In the genomic region with DNA sequence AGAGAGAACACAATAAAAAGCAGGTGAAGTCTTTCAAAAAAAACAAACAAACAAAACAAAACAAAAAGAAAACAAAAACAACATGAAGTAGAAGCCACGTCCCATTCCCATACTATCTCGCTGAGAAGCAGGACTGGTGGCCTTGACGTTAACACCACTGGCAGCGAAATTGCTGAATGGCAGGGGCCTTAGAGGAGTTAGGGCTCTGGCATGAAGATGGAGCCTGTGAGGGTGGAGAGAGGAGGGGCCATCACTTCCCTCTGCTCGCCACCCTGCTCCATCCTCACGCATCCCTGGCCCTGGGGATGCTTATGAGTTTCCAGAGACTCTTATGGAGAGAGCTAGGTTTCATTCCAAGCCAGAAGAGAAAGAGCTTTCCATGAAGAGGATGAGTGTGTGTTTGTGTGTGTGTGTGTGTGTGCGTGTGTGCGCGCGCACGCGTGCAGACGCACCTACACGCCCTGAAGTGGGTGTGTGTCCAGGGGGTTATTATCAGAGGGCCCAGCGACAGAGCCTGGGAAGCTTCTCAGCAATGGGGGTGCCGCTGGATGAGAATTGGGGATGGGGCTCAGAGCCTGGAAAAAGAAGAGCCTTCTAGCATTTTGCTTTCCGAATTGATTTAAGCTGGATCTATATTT, we compare ENCODE assay signal across 14 cellular contexts.
"Had no signal": no experiment of that assay in that cellular context is flagged by ENCODE, and none has a peak within 500 bp of the region (broad histone marks: within the 10 kb centered on the region; RNA-seq: fewer than 3 reads in every experiment).

No MANE protein-coding gene starts in this region.

- H3K79me2 ChIP-seq: parathyroid adenoma had no signal

- H2AFZ ChIP-seq: parathyroid adenoma had no signal

- H3K9me3 ChIP-seq: testis had no signal

- H3K36me3 ChIP-seq: cardiac muscle cell, sigmoid colon, spleen, WERI-Rb-1 had no signal

- H3K4me1 ChIP-seq: parathyroid adenoma, spleen, testis had no signal

- H3K4me3 ChIP-seq: cardiac muscle cell, sigmoid colon, spleen, testis had no signal

- H3K27ac ChIP-seq: cardiac muscle cell, parathyroid adenoma, sigmoid colon, spleen, testis, WERI-Rb-1 had no signal

- H3K27me3 ChIP-seq: cardiac muscle cell, sigmoid colon, spleen, testis had no signal

- DNase-seq: activated CD4-positive, alpha-beta memory T cell treated with anti-CD3 and anti-CD28 coated beads for 36 hours; activated CD4-positive, alpha-beta T cell treated with anti-CD3 and anti-CD28 coated beads for 36 hours; activated gamma-delta T cell treated with Interleukin-2 at 50 U/mL for 16 hours; activated T-cell treated with anti-CD3 and anti-CD28 coated beads for 4 hours; effector memory CD4-positive, alpha-beta T cell; mesendoderm; natural killer cell; sigmoid colon; spleen; stimulated activated CD4-positive, alpha-beta T cell treated with anti-CD3 and anti-CD28 coated beads, Interleukin-4, amount 100 ng/mL, for 4 hours; testis; WERI-Rb-1 had no signal
